Comparison of ENCODE assay signal across 8 cellular contexts in genomic region chr16:79287424-79287917, GRCh38.
DNase-seq lines count a peak whose midpoint lies in the region; ATAC-seq and TF ChIP-seq lines count a peak whose summit lies in the region.

No MANE protein-coding gene starts in this region.

- peaks cover 8% of the 10 kb centered on the region for H3K27me3 Mint-ChIP-seq in T-helper 1 cell treated with Interleukin-12 subunit alpha and Interleukin-12 subunit beta and Interleukin-4 antibody, amounts not matched to agents 30 μg/mL and 1 μg/mL, for 36 hours (ENCODE audit: low read depth)
- peaks cover 7% of the 10 kb centered on the region for H3K27me3 Mint-ChIP-seq in progenitor cell of endocrine pancreas

- peaks cover 33% of the 10 kb centered on the region for H3K4me1 Mint-ChIP-seq in T-helper 1 cell treated with Interleukin-12 subunit alpha and Interleukin-12 subunit beta and Interleukin-4 antibody, amounts not matched to agents 30 μg/mL and 1 μg/mL, for 36 hours (ENCODE audit: low read depth)
- peaks cover 11% of the 10 kb centered on the region for H3K4me1 Mint-ChIP-seq in progenitor cell of endocrine pancreas (ENCODE audit: low read depth)

- H3K27ac ChIP-seq in body of pancreas, result peak overlapping the region in 3 of 4 donors; percentile 33 to 67 (median 44)

- H3K9me3 Mint-ChIP-seq in T-helper 1 cell treated with Interleukin-12 subunit alpha and Interleukin-12 subunit beta and Interleukin-4 antibody, amounts not matched to agents 30 μg/mL and 1 μg/mL, for 36 hours, result no peaks in the 10 kb centered on the region
- H3K9me3 Mint-ChIP-seq in progenitor cell of endocrine pancreas (ENCODE audit: low read depth), result no peaks in the 10 kb centered on the region

- intact Hi-C loops in body of pancreas (cut with DNase I) (no loop called here), sciatic nerve (cut with DNase I) (no loop called here)

- no peak overlapping the region for H3K27ac Mint-ChIP-seq in T-helper 1 cell treated with Interleukin-12 subunit alpha and Interleukin-12 subunit beta and Interleukin-4 antibody, amounts not matched to agents 30 μg/mL and 1 μg/mL, for 36 hours
- no peak overlapping the region for H3K27ac Mint-ChIP-seq in progenitor cell of endocrine pancreas

- H3K4me3 ChIP-seq in body of pancreas, result no peak overlapping the region

- no peaks in the 10 kb centered on the region for H3K36me3 Mint-ChIP-seq in T-helper 1 cell treated with Interleukin-12 subunit alpha and Interleukin-12 subunit beta and Interleukin-4 antibody, amounts not matched to agents 30 μg/mL and 1 μg/mL, for 36 hours (ENCODE audit: low read depth)
- no peaks in the 10 kb centered on the region for H3K36me3 Mint-ChIP-seq in progenitor cell of endocrine pancreas (ENCODE audit: insufficient read depth)

- TF ChIP-seq CTCF in body of pancreas (IDR thresholded peaks at IDR 0.05) (no peak), progenitor cell of endocrine pancreas (IDR thresholded peaks at IDR 0.05; ENCODE audit: unreplicated experiment) (no peak)

- no peaks in the 10 kb centered on the region for H3K27me3 ChIP-seq in body of pancreas

- no peak for TF ChIP-seq POLR2A in body of pancreas (IDR thresholded peaks at IDR 0.05)

- H3K4me3 Mint-ChIP-seq in T-helper 1 cell treated with Interleukin-12 subunit alpha and Interleukin-12 subunit beta and Interleukin-4 antibody, amounts not matched to agents 30 μg/mL and 1 μg/mL, for 36 hours, result peak overlapping the region; percentile 27
- H3K4me3 Mint-ChIP-seq in progenitor cell of endocrine pancreas (ENCODE audit: low read depth), result no peak overlapping the region

- ATAC-seq in HG02943 (IDR thresholded peaks at IDR 0.05; ENCODE audit: low read depth, unreplicated experiment) (peak; percentile 16), body of pancreas (no peak), sciatic nerve (peak; percentile 55)

- H3K9me3 ChIP-seq in body of pancreas, result no peaks in the 10 kb centered on the region

- no peaks in the 10 kb centered on the region for H3K36me3 ChIP-seq in body of pancreas (replicated peaks in 1 of 2; ENCODE audit: insufficient read depth in 1 of 2, low read depth in 2 of 2)

- DNase-seq in T-helper 1 cell, result no peak
- DNase-seq in body of pancreas, result no peak
- DNase-seq in sciatic nerve (ENCODE audit: low spot score), result no peak
- no peak for DNase-seq in progenitor cell of endocrine pancreas (ENCODE audit: low spot score, unreplicated experiment)
- no peak for DNase-seq in retina
- DNase-seq in NCI-H187 (lab: John Stamatoyannopoulos, UW), result no peak

- WGBS in body of pancreas, 2 donors, result 12 to 19% methylated on average over 5 of the region's 5 CpGs

- peaks cover 6% of the 10 kb centered on the region for H3K4me1 ChIP-seq in body of pancreas
